18 cellular contexts compared by ENCODE assay signal in genomic region chr1:47783638-47784293, GRCh38.
DNase-seq lines count a peak whose midpoint lies in the region; ATAC-seq and TF ChIP-seq lines count a peak whose summit lies in the region.
"Had no signal": no experiment of that assay in that cellular context is flagged by ENCODE, and none has a peak within 500 bp of the region (broad histone marks: within the 10 kb centered on the region; RNA-seq: fewer than 3 reads in every experiment).

No MANE protein-coding gene starts in this region.

- H3K4me2 ChIP-seq in HCT116 (ENCODE audit: low read length), result no peak overlapping the region
- H3K4me2 ChIP-seq: BLaER1 treated with 17β-estradiol and CSF1 and Interleukin-3, amounts not matched to agents 10 nM and 100 nM; GM23338 had no signal

- H4K20me1 ChIP-seq in HCT116 (ENCODE audit: insufficient read depth), result no peaks in the 10 kb centered on the region
- H4K20me1 ChIP-seq: BLaER1 treated with 17β-estradiol and CSF1 and Interleukin-3, amounts not matched to agents 10 nM and 100 nM had no signal

- TF ChIP-seq POLR2A in HCT116 (IDR thresholded peaks at IDR 0.05; ENCODE audit: borderline replicate concordance, extremely low read depth, insufficient read depth, insufficient read length), result no peak
- no peak for TF ChIP-seq POLR2A in spleen (IDR thresholded peaks at IDR 0.05)

- H3K9ac ChIP-seq in HCT116 (ENCODE audit: low read length), result no peak overlapping the region
- H3K9ac ChIP-seq: BLaER1 treated with 17β-estradiol and CSF1 and Interleukin-3, amounts not matched to agents 10 nM and 100 nM had no signal

- no peak for TF ChIP-seq RAD21 in HCT116 (IDR thresholded peaks at IDR 0.05; ENCODE audit: low read depth)

- H3K4me1 ChIP-seq in HCT116 (ENCODE audit: control insufficient read depth in 1 of 2, insufficient read depth in 2 of 2, low read length in 2 of 2), result no peaks in the 10 kb centered on the region
- peaks cover 7 to 36% of the 10 kb centered on the region in 2 donors for H3K4me1 ChIP-seq in ascending aorta
- H3K4me1 ChIP-seq in lower lobe of right lung, result peaks cover 17% of the 10 kb centered on the region
- H3K4me1 ChIP-seq in spleen, result peaks cover 0 to 10% (median 0%) of the 10 kb centered on the region in 6 donors
- H3K4me1 ChIP-seq: BLaER1 treated with 17β-estradiol and CSF1 and Interleukin-3, amounts not matched to agents 10 nM and 100 nM had no signal

- H3K9me3 ChIP-seq in HCT116 (ENCODE audit: control insufficient read depth in 1 of 2, insufficient read depth in 1 of 2, low read depth in 1 of 2, low read length in 2 of 2) (no peaks in the 10 kb centered on the region), ascending aorta (no peaks in the 10 kb centered on the region), lower lobe of right lung (no peaks in the 10 kb centered on the region), spleen (no peaks in the 10 kb centered on the region)
- H3K9me3 ChIP-seq: BLaER1 treated with 17β-estradiol and CSF1 and Interleukin-3, amounts not matched to agents 10 nM and 100 nM had no signal

- H3K27me3 ChIP-seq in HCT116 (ENCODE audit: insufficient read depth, low read length), result peaks cover 3% of the 10 kb centered on the region; the same call in 1 of the 2 replicates
- no peaks in the 10 kb centered on the region for H3K27me3 ChIP-seq in ascending aorta
- no peaks in the 10 kb centered on the region for H3K27me3 ChIP-seq in lower lobe of right lung (ENCODE audit: low read depth)
- H3K27me3 ChIP-seq in spleen (replicated peaks in 1 of 7), result peaks cover 0 to 3% (median 0%) of the 10 kb centered on the region in 7 donors
- H3K27me3 ChIP-seq: BLaER1 treated with 17β-estradiol and CSF1 and Interleukin-3, amounts not matched to agents 10 nM and 100 nM had no signal

- no peaks in the 10 kb centered on the region for H3K36me3 ChIP-seq in HCT116 (ENCODE audit: control insufficient read depth in 1 of 2, insufficient read depth in 2 of 2, low read length in 2 of 2)
- no peaks in the 10 kb centered on the region for H3K36me3 ChIP-seq in ascending aorta
- no peaks in the 10 kb centered on the region for H3K36me3 ChIP-seq in lower lobe of right lung
- H3K36me3 ChIP-seq in spleen, result no peaks in the 10 kb centered on the region
- H3K36me3 ChIP-seq: BLaER1 treated with 17β-estradiol and CSF1 and Interleukin-3, amounts not matched to agents 10 nM and 100 nM had no signal

- no peak overlapping the region for H2AFZ ChIP-seq in HCT116 (ENCODE audit: low read depth, low read length, poor library complexity, severe bottlenecking)
- H2AFZ ChIP-seq: GM23338 had no signal

- POLR2A ChIA-PET in HCT116 (lab: Charles Lee), result no interaction called here

- CTCF ChIA-PET in HCT116 (lab: Charles Lee), result no interaction called here

- RAD21 ChIA-PET in HCT116 (lab: Charles Lee; ENCODE audit: low non-redundant PET in 1 of 2, low total read pairs in 2 of 2, uncharacterized antibody in 2 of 2, unreplicated experiment in 2 of 2), result no interaction called here

- H3K79me2 ChIP-seq in HCT116 (ENCODE audit: insufficient read depth, low read length), result no peaks in the 10 kb centered on the region

- 68 to 79% (median 75%) methylated on average over 10 of the region's 10 CpGs for WGBS in spleen, 5 donors

- intact Hi-C loops in HCT116 (cut with micrococcal nuclease) (no loop called here), ascending aorta (cut with DNase I) (loop anchor here (5.0 kb wide), 1 partner anchor 46 kb away; no protein-coding TSS in a partner anchor), lower lobe of right lung (cut with DNase I) (no loop called here), sciatic nerve (cut with DNase I) (no loop called here), spleen (cut with DNase I; ENCODE audit: low total_unique reads) (no loop called here)

- H3K4me3 ChIP-seq in HCT116 (replicated peaks in 1 of 2; ENCODE audit: low read depth in 1 of 2, low read length in 2 of 2), result no peak overlapping the region
- no peak overlapping the region for H3K4me3 ChIP-seq in ascending aorta
- H3K4me3 ChIP-seq in lower lobe of right lung, result no peak overlapping the region
- H3K4me3 ChIP-seq in spleen, result no peak overlapping the region
- H3K4me3 ChIP-seq: BLaER1 treated with 17β-estradiol and CSF1 and Interleukin-3, amounts not matched to agents 10 nM and 100 nM; GM12878; GM23338 had no signal

- H3K27ac ChIP-seq in HCT116 (ENCODE audit: low read depth, low read length) (no peak overlapping the region), ascending aorta (peak overlapping the region; percentile 44 to 46), lower lobe of right lung (peak overlapping the region; percentile 53), spleen (no peak overlapping the region)
- H3K27ac ChIP-seq: BLaER1 treated with 17β-estradiol and CSF1 and Interleukin-3, amounts not matched to agents 10 nM and 100 nM; HL-60 had no signal

- ATAC-seq in HCT116 (no peak), lower lobe of right lung (no peak), sciatic nerve (peak; percentile 5)
- ATAC-seq: CD8-positive, alpha-beta T cell; GM12878; GM23338 had no signal

- no TSS peak for BruUV-seq in HCT116 (replicated peaks; lab: Mats Ljungman, UMichigan)

- H3K9me2 ChIP-seq in HCT116 (ENCODE audit: insufficient read depth), result no peaks in the 10 kb centered on the region

- TF ChIP-seq CTCF in HCT116 (IDR thresholded peaks at IDR 0.05 in 2 of 3, conservative IDR thresholded peaks at IDR 0.05 in 1 of 3; ENCODE audit: borderline replicate concordance in 1 of 3, insufficient read depth in 1 of 3, low read depth in 2 of 3, low read length in 2 of 3) (no peak), ascending aorta (IDR thresholded peaks at IDR 0.05) (no peak), lower lobe of right lung (IDR thresholded peaks at IDR 0.05) (no peak), spleen (IDR thresholded peaks at IDR 0.05 in 8 of 11, conservative IDR thresholded peaks at IDR 0.05 in 3 of 11) (no peak)

- DNase-seq in HCT116 (ENCODE audit: low read depth, low spot score) (no peak), ascending aorta (ENCODE audit: low spot score in 2 of 2) (no peak), lower lobe of right lung (no peak), sciatic nerve (ENCODE audit: low spot score) (no peak), NCI-H2171 (lab: John Stamatoyannopoulos, UW) (no peak), ecto neural progenitor cell (ENCODE audit: low spot score) (no peak), spleen (no peak)
- DNase-seq: Calu3; CD8-positive, alpha-beta T cell; DMS79 treated with DMSO at 0.1 percent for 48 hours; GF-D8; HCEC 1CT; HFFc6; IMR-90 had no signal

TF ChIP-seq in HCT116, 20 proteins besides CTCF, POLR2A, EP300 and RAD21:
- TF ChIP-seq TCF7L2 (IDR thresholded peaks at IDR 0.05; ENCODE audit: borderline replicate concordance, extremely low read depth, insufficient read depth, insufficient read length) (peak; percentile 29), REST (IDR thresholded peaks at IDR 0.05; ENCODE audit: low read depth) (no peak)

Comparison
In these comparisons a context has a peak if more than half of its experiments do, and no peak if none do; other contexts are left out.
1. H3K27ac ChIP-seq: peak in ascending aorta (2 of 2) and lower lobe of right lung (single experiment); none in HCT116 (single experiment) and spleen (0 of 8).